ENCODE assay signal across 23 cellular contexts in genomic region chr1:102118150-102118549, GRCh38.
DNase-seq lines count a peak whose midpoint lies in the region; ATAC-seq and TF ChIP-seq lines count a peak whose summit lies in the region.
"Had no signal": no experiment of that assay in that cellular context is flagged by ENCODE, and none has a peak within 500 bp of the region (broad histone marks: within the 10 kb centered on the region; RNA-seq: fewer than 3 reads in every experiment).

No MANE protein-coding gene starts in this region.

- H3K36me3 Mint-ChIP-seq in WTC11 (no peaks in the 10 kb centered on the region), mesothelial cell of epicardium (no peaks in the 10 kb centered on the region), T-cell (no peaks in the 10 kb centered on the region)
- H3K36me3 Mint-ChIP-seq in activated CD4-positive, alpha-beta T cell treated with anti-CD3 and anti-CD28 coated beads, Interleukin-2, amount 10 ng/mL, durations not matched to agents 7 days and 5 days (ENCODE audit: low read depth) = no peaks in the 10 kb centered on the region
- H3K36me3 Mint-ChIP-seq: CD14-positive monocyte; CD8-positive, alpha-beta memory T cell had no signal

- H3K27ac ChIP-seq in neuronal stem cell (replicated peaks; ENCODE audit: low read length) (no peak overlapping the region), heart left ventricle (no peak overlapping the region)
- H3K27ac ChIP-seq: A549; BLaER1 treated with 17β-estradiol and CSF1 and Interleukin-3, amounts not matched to agents 10 nM and 100 nM had no signal

- no peak overlapping the region for H3K4me2 ChIP-seq in neuronal stem cell (ENCODE audit: insufficient read depth, low read length, poor library complexity, severe bottlenecking)
- H3K4me2 ChIP-seq: A549; BLaER1 treated with 17β-estradiol and CSF1 and Interleukin-3, amounts not matched to agents 10 nM and 100 nM had no signal

- intact Hi-C loops in heart left ventricle (cut with DNase I) = no loop called here

- no peak overlapping the region for H3K27ac Mint-ChIP-seq in WTC11
- peak overlapping the region; percentile 33 for H3K27ac Mint-ChIP-seq in mesothelial cell of epicardium
- no peak overlapping the region for H3K27ac Mint-ChIP-seq in T-cell
- no peak overlapping the region for H3K27ac Mint-ChIP-seq in activated CD4-positive, alpha-beta T cell treated with anti-CD3 and anti-CD28 coated beads, Interleukin-2, amount 10 ng/mL, durations not matched to agents 7 days and 5 days
- H3K27ac Mint-ChIP-seq: CD14-positive monocyte; CD4-positive, alpha-beta T cell had no signal

- TF ChIP-seq CTCF in WTC11 (IDR thresholded peaks at IDR 0.05) (no peak), mesothelial cell of epicardium (IDR thresholded peaks at IDR 0.05; ENCODE audit: unreplicated experiment) (no peak), heart left ventricle (IDR thresholded peaks at IDR 0.05) (no peak)

- H3K14ac ChIP-seq in neuronal stem cell (ENCODE audit: low read length) = no peak overlapping the region

- no peak overlapping the region for H4K8ac ChIP-seq in neuronal stem cell (ENCODE audit: low read depth, low read length)

- H2AFZ ChIP-seq in neuronal stem cell (ENCODE audit: low read length) = no peak overlapping the region

- H3K27me3 ChIP-seq in neuronal stem cell (ENCODE audit: control insufficient read depth in 3 of 3, insufficient read depth in 3 of 3, low read depth in 1 of 3, low read length in 3 of 3) (peaks cover 0 to 34% (median 0%) of the 10 kb centered on the region in 3 experiments), heart left ventricle (no peaks in the 10 kb centered on the region)
- H3K27me3 ChIP-seq: BE2C; BLaER1 treated with 17β-estradiol and CSF1 and Interleukin-3, amounts not matched to agents 10 nM and 100 nM had no signal

- H2BK12ac ChIP-seq in neuronal stem cell (ENCODE audit: low read length) = no peak overlapping the region

- H3K23ac ChIP-seq in neuronal stem cell (ENCODE audit: low read depth, low read length, poor library complexity) = no peak overlapping the region

- no CpG with 5 or more reads among the region's 3 CpGs for WGBS in neuronal stem cell (ENCODE audit: extremely low coverage in 2 of 2, insufficient read length in 2 of 2, insufficient replicate concordance in 1 of 2), 2 donors
- 37 to 58% (median 50%) methylated on average over 3 of the region's 3 CpGs for WGBS in heart left ventricle, 4 donors

- H3K79me1 ChIP-seq in neuronal stem cell (ENCODE audit: low read depth, low read length) = no peaks in the 10 kb centered on the region

- no peak overlapping the region for H4K91ac ChIP-seq in neuronal stem cell (ENCODE audit: low read depth, low read length, poor library complexity)

- H2BK120ac ChIP-seq in neuronal stem cell (ENCODE audit: low read depth, low read length) = no peak overlapping the region

- H3K27me3 Mint-ChIP-seq in WTC11 (ENCODE audit: low read depth) (no peaks in the 10 kb centered on the region), mesothelial cell of epicardium (ENCODE audit: low read depth) (no peaks in the 10 kb centered on the region), T-cell (no peaks in the 10 kb centered on the region)
- H3K27me3 Mint-ChIP-seq in activated CD4-positive, alpha-beta T cell treated with anti-CD3 and anti-CD28 coated beads, Interleukin-2, amount 10 ng/mL, durations not matched to agents 7 days and 5 days = no peaks in the 10 kb centered on the region
- H3K27me3 Mint-ChIP-seq: CD4-positive, alpha-beta T cell; CD8-positive, alpha-beta memory T cell had no signal

- H3K4me3 ChIP-seq in neuronal stem cell (ENCODE audit: low read length in 2 of 2) (no peak overlapping the region), heart left ventricle (no peak overlapping the region)
- H3K4me3 ChIP-seq: A549; BLaER1 treated with 17β-estradiol and CSF1 and Interleukin-3, amounts not matched to agents 10 nM and 100 nM had no signal

- H3K9me3 Mint-ChIP-seq in WTC11 (no peaks in the 10 kb centered on the region), mesothelial cell of epicardium (peaks cover 4% of the 10 kb centered on the region), T-cell (peaks cover 0 to 5% (median 2%) of the 10 kb centered on the region in 3 donors)
- H3K9me3 Mint-ChIP-seq in activated CD4-positive, alpha-beta T cell treated with anti-CD3 and anti-CD28 coated beads, Interleukin-2, amount 10 ng/mL, durations not matched to agents 7 days and 5 days = no peaks in the 10 kb centered on the region

- H2BK15ac ChIP-seq in neuronal stem cell (ENCODE audit: low read length) = no peak overlapping the region

- H2AK5ac ChIP-seq in neuronal stem cell (ENCODE audit: low read depth, low read length) = no peak overlapping the region

- H3K9ac ChIP-seq in neuronal stem cell (ENCODE audit: low read depth, low read length, poor library complexity) = no peak overlapping the region
- H3K9ac ChIP-seq: BLaER1 treated with 17β-estradiol and CSF1 and Interleukin-3, amounts not matched to agents 10 nM and 100 nM had no signal

- POLR2A ChIA-PET in WTC11 (lab: Charles Lee) (no interaction called here), T-cell (lab: Charles Lee) (no interaction called here)
- POLR2A ChIA-PET in activated CD4-positive, alpha-beta T cell treated with anti-CD3 and anti-CD28 coated beads, Interleukin-2, amount 10 ng/mL, durations not matched to agents 7 days and 5 days (lab: Charles Lee) = no interaction called here

- H3K4me1 ChIP-seq in neuronal stem cell (ENCODE audit: control insufficient read depth in 2 of 2, insufficient read depth in 1 of 2, low read depth in 1 of 2, low read length in 2 of 2) (peaks cover 1 to 7% of the 10 kb centered on the region in 2 donors), heart left ventricle (no peaks in the 10 kb centered on the region)
- H3K4me1 ChIP-seq: A549; BLaER1 treated with 17β-estradiol and CSF1 and Interleukin-3, amounts not matched to agents 10 nM and 100 nM had no signal

- no peak for TF ChIP-seq POLR2A in heart left ventricle (IDR thresholded peaks at IDR 0.05)

- peak; percentile 36 for DNase-seq in ELF-1 (ENCODE audit: low read depth, low spot score)
- no peak for DNase-seq in WTC11 (ENCODE audit: low spot score)
- no peak for DNase-seq in mesothelial cell of epicardium (ENCODE audit: low spot score in 2 of 2, unreplicated experiment in 2 of 2)
- DNase-seq in neuronal stem cell (ENCODE audit: low spot score) = peak; percentile 33
- DNase-seq in T-cell = no peak
- no peak for DNase-seq in heart left ventricle
- DNase-seq in activated CD4-positive, alpha-beta T cell treated with anti-CD3 and anti-CD28 coated beads, Interleukin-2, amount 10 ng/mL, durations not matched to agents 7 days and 5 days = no peak
- DNase-seq: 8988T; ACHN; AML-193; BE2C; CD4-positive, alpha-beta T cell; CD8-positive, alpha-beta memory T cell; DMS 273 treated with DMSO at 0.1 percent for 48 hours; DMS79; EL; GF-D8; GOT3; H7; HCEC 1CT had no signal

- H3K36me3 ChIP-seq in neuronal stem cell (replicated peaks in 1 of 2; ENCODE audit: control insufficient read depth in 2 of 2, insufficient read depth in 2 of 2, low read length in 2 of 2) = no peaks in the 10 kb centered on the region
- H3K36me3 ChIP-seq in heart left ventricle = no peaks in the 10 kb centered on the region
- H3K36me3 ChIP-seq: BE2C; BLaER1 treated with 17β-estradiol and CSF1 and Interleukin-3, amounts not matched to agents 10 nM and 100 nM had no signal

- CTCF ChIA-PET in WTC11 (lab: Charles Lee) = no interaction called here
- CTCF ChIA-PET in T-cell (lab: Charles Lee) = no interaction called here
- CTCF ChIA-PET in activated CD4-positive, alpha-beta T cell treated with anti-CD3 and anti-CD28 coated beads, Interleukin-2, amount 10 ng/mL, durations not matched to agents 7 days and 5 days (lab: Charles Lee) = no interaction called here

- H3K18ac ChIP-seq in neuronal stem cell (ENCODE audit: low read length) = no peak overlapping the region

- peaks cover 8% of the 10 kb centered on the region; the same call in 1 of the 2 replicates for H3K4me1 Mint-ChIP-seq in WTC11
- peaks cover 10% of the 10 kb centered on the region for H3K4me1 Mint-ChIP-seq in mesothelial cell of epicardium
- H3K4me1 Mint-ChIP-seq in T-cell = no peaks in the 10 kb centered on the region
- no peaks in the 10 kb centered on the region for H3K4me1 Mint-ChIP-seq in activated CD4-positive, alpha-beta T cell treated with anti-CD3 and anti-CD28 coated beads, Interleukin-2, amount 10 ng/mL, durations not matched to agents 7 days and 5 days
- H3K4me1 Mint-ChIP-seq: CD14-positive monocyte; CD8-positive, alpha-beta memory T cell had no signal

- H2BK5ac ChIP-seq in neuronal stem cell (ENCODE audit: low read length) = no peak overlapping the region

- ATAC-seq in WTC11 (peak; percentile 68), T-cell (replicated peaks in 1 of 4) (no peak), heart left ventricle (no peak)
- ATAC-seq: A549 had no signal

- no peak overlapping the region for H3K4ac ChIP-seq in neuronal stem cell (ENCODE audit: low read length)

- peaks cover 0 to 2% of the 10 kb centered on the region in 2 donors for H3K9me3 ChIP-seq in neuronal stem cell (replicated peaks in 1 of 2; ENCODE audit: control insufficient read depth in 2 of 2, insufficient read depth in 1 of 2, low read depth in 1 of 2, low read length in 2 of 2)
- no peaks in the 10 kb centered on the region for H3K9me3 ChIP-seq in heart left ventricle
- H3K9me3 ChIP-seq: A549; BE2C; BLaER1 treated with 17β-estradiol and CSF1 and Interleukin-3, amounts not matched to agents 10 nM and 100 nM had no signal

- H3K4me3 Mint-ChIP-seq in WTC11 (no peak overlapping the region), mesothelial cell of epicardium (no peak overlapping the region), T-cell (no peak overlapping the region)
- no peak overlapping the region for H3K4me3 Mint-ChIP-seq in activated CD4-positive, alpha-beta T cell treated with anti-CD3 and anti-CD28 coated beads, Interleukin-2, amount 10 ng/mL, durations not matched to agents 7 days and 5 days
- H3K4me3 Mint-ChIP-seq: CD14-positive monocyte; CD4-positive, alpha-beta T cell; CD8-positive, alpha-beta memory T cell had no signal

TF ChIP-seq in WTC11, 78 proteins besides CTCF, POLR2A, EP300 and RAD21 (continues in another document):
- TF ChIP-seq ZNF219 (CRISPR knock-in tag; IDR thresholded peaks at IDR 0.05; ENCODE audit: borderline replicate concordance) = no peak
- TF ChIP-seq, protein P1, sequence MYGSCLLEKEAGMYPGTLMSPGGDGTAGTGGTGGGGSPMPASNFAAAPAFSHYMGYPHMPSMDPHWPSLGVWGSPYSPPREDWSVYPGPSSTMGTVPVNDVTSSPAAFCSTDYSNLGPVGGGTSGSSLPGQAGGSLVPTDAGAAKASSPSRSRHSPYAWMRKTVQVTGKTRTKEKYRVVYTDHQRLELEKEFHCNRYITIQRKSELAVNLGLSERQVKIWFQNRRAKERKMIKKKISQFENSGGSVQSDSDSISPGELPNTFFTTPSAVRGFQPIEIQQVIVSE (CRISPR knock-in tag; IDR thresholded peaks at IDR 0.05; ENCODE audit: borderline replicate concordance) = no peak
- TF ChIP-seq ZNF423 (CRISPR knock-in tag; IDR thresholded peaks at IDR 0.05) = no peak
- no peak for TF ChIP-seq ZNF121 (CRISPR knock-in tag; IDR thresholded peaks at IDR 0.05)

Comparison
In these comparisons a context has a peak if more than half of its experiments do, and no peak if none do; other contexts are left out.
1. DNase-seq: peak in ELF-1 (single experiment) and neuronal stem cell (single experiment); none in WTC11 (single experiment), mesothelial cell of epicardium (0 of 2), T-cell (0 of 34), heart left ventricle (0 of 5) and activated CD4-positive, alpha-beta T cell treated with anti-CD3 and anti-CD28 coated beads, Interleukin-2, amount 10 ng/mL, durations not matched to agents 7 days and 5 days (single experiment).